ENCODE assay signal across 13 cellular contexts in the genomic region with DNA sequence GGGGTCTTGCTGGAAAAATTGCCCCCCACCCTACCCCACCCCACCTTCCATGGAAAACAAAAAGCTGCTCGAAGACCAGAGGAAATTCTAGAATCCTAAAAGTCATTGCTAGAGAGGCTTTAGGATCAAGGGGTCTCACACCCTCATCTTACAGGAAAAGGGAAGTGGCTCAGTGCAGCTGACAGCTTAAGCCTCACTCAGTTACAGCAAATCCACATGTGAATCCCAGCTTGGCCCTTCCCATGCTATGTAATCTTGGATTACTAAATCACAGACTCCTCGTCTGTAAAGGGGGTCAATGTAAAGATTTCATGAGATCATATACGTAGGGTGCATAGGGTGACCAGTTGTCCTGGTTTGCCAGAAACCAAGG. TPM values are rescaled to one million over a fixed set of nuclear protein-coding genes. Genes with fewer than 3 reads are reported as not detected.
DNase-seq lines count a peak whose midpoint lies in the region; ATAC-seq and TF ChIP-seq lines count a peak whose summit lies in the region.
"Had no signal": no experiment of that assay in that cellular context is flagged by ENCODE, and none has a peak within 500 bp of the region (broad histone marks: within the 10 kb centered on the region; RNA-seq: fewer than 3 reads in every experiment).

No MANE protein-coding gene starts in this region.

- H3K27me3 ChIP-seq in body of pancreas (no peaks in the 10 kb centered on the region), lower lobe of right lung (ENCODE audit: low read depth) (no peaks in the 10 kb centered on the region), tibial artery (no peaks in the 10 kb centered on the region)

- H3K4me3 ChIP-seq in body of pancreas = no peak overlapping the region
- no peak overlapping the region for H3K4me3 ChIP-seq in lower lobe of right lung
- H3K4me3 ChIP-seq in tibial artery = no peak overlapping the region

- DNase-seq in NCI-H82 (lab: John Stamatoyannopoulos, UW) (peak; percentile 67), NCI-H82 treated with DMSO at 0.1 percent for 48 hours (lab: John Stamatoyannopoulos, UW; ENCODE audit: unreplicated experiment) (no peak), body of pancreas (no peak), lower lobe of right lung (no peak), tibial artery (no peak), NCI-H1105 (lab: John Stamatoyannopoulos, UW) (no peak), occipital lobe (lab: John Stamatoyannopoulos, UW) (no peak), SKM-1 treated with dmso at 0.1 percent for 144 hours (lab: John Stamatoyannopoulos, UW; ENCODE audit: unreplicated experiment) (no peak)
- DNase-seq: NCI-H69 had no signal

- TF ChIP-seq CTCF in body of pancreas (IDR thresholded peaks at IDR 0.05) (no peak), lower lobe of right lung (IDR thresholded peaks at IDR 0.05) (no peak), tibial artery (IDR thresholded peaks at IDR 0.05) (no peak)

- H3K36me3 ChIP-seq in body of pancreas (replicated peaks in 1 of 2; ENCODE audit: insufficient read depth in 1 of 2, low read depth in 2 of 2) (no peaks in the 10 kb centered on the region), lower lobe of right lung (no peaks in the 10 kb centered on the region), tibial artery (no peaks in the 10 kb centered on the region)

- H3K27ac ChIP-seq in body of pancreas = peak overlapping the region; percentile 44 to 78 (median 59)
- peak overlapping the region; percentile 83 for H3K27ac ChIP-seq in lower lobe of right lung
- H3K27ac ChIP-seq in tibial artery = peak overlapping the region; percentile 67 to 83
- H3K27ac ChIP-seq: 22Rv1, epithelial cell of prostate had no signal

- peaks cover 17% of the 10 kb centered on the region for H3K4me1 ChIP-seq in body of pancreas
- peaks cover 84% of the 10 kb centered on the region for H3K4me1 ChIP-seq in lower lobe of right lung
- peaks cover 0 to 76% (median 42%) of the 10 kb centered on the region in 4 donors for H3K4me1 ChIP-seq in tibial artery

- peak; percentile 31 for ATAC-seq in body of pancreas
- peak; percentile 31 to 35 for ATAC-seq in lower lobe of right lung
- ATAC-seq: stimulated activated memory B cell treated with anti-CD40 and anti-IgM and Interleukin-4, amounts not matched to agents 10 μg/mL and 1 μg/mL and 100 μg/mL, for 72 hours had no signal

- 39 to 71% methylated on average over 3 of the region's 3 CpGs for WGBS in body of pancreas, 2 donors

- no peak for TF ChIP-seq POLR2A in body of pancreas (IDR thresholded peaks at IDR 0.05)

- H3K9me3 ChIP-seq in body of pancreas = no peaks in the 10 kb centered on the region
- H3K9me3 ChIP-seq in lower lobe of right lung = no peaks in the 10 kb centered on the region
- no peaks in the 10 kb centered on the region for H3K9me3 ChIP-seq in tibial artery

- intact Hi-C loops in body of pancreas (cut with DNase I) = no loop called here
- intact Hi-C loops in lower lobe of right lung (cut with DNase I) = no loop called here
- intact Hi-C loops in tibial artery (cut with DNase I; ENCODE audit: low total_unique reads) = no loop called here

RNA-seq across cellular contexts. Expression of gene CMKLR1, which starts 25.9 kb away (rescaled TPM):
- 1 to 10 TPM; 5.3 to 5.7 TPM for total RNA-seq in body of pancreas
- total RNA-seq in lower lobe of right lung = 25.6 TPM
- 1.7 TPM for total RNA-seq in occipital lobe
- total RNA-seq: G401 had no signal
